ENCODE assay signal across 8 cellular contexts in genomic region chr20:1509237-1509636, GRCh38. TPM values are rescaled to one million over a fixed set of nuclear protein-coding genes. Genes with fewer than 3 reads are reported as not detected.
A peak's percentile ranks its signal among the peaks of the same experiment; 100 is the strongest.
DNase-seq lines count a peak whose midpoint lies in the region; ATAC-seq and TF ChIP-seq lines count a peak whose summit lies in the region.

No MANE protein-coding gene starts in this region.

- peak; percentile 44 for DNase-seq in A172 (ENCODE audit: low spot score)
- peak; percentile 43 for DNase-seq in GM12865 (ENCODE audit: low read depth)
- peak; percentile 24 to 56 for DNase-seq in cardiac fibroblast (ENCODE audit: low read depth in 2 of 2)
- DNase-seq in osteoblast (ENCODE audit: insufficient read length, low spot score, missing footprints), result no peak
- DNase-seq in NCI-H1436 treated with DMSO at 0.1 percent for 48 hours (lab: John Stamatoyannopoulos, UW), result no peak
- no peak for DNase-seq in mesothelial cell of epicardium (ENCODE audit: low spot score in 2 of 2, unreplicated experiment in 2 of 2)

- H3K4me2 ChIP-seq in OCI-LY3 (ENCODE audit: low read length) (no peak overlapping the region), osteoblast (ENCODE audit: insufficient read depth, low read length) (no peak overlapping the region)

- no peak overlapping the region for H3K27ac Mint-ChIP-seq in mesothelial cell of epicardium

- no peak overlapping the region for H3K4me3 Mint-ChIP-seq in mesothelial cell of epicardium

- H3K36me3 Mint-ChIP-seq in mesothelial cell of epicardium, result no peaks in the 10 kb centered on the region

- H2AFZ ChIP-seq in OCI-LY3 (ENCODE audit: low read depth, low read length) (no peak overlapping the region), osteoblast (ENCODE audit: low read length) (no peak overlapping the region)

- ATAC-seq in GM21619 (IDR thresholded peaks at IDR 0.05; ENCODE audit: unreplicated experiment), result no peak

- H4K20me1 ChIP-seq in OCI-LY3 (ENCODE audit: insufficient read depth, low read length) (no peaks in the 10 kb centered on the region), osteoblast (ENCODE audit: insufficient read depth, low read length) (no peaks in the 10 kb centered on the region)

- H3K79me2 ChIP-seq in OCI-LY3 (ENCODE audit: low read length) (no peaks in the 10 kb centered on the region), osteoblast (ENCODE audit: insufficient read depth, low read length) (no peaks in the 10 kb centered on the region)

- H3K9me3 Mint-ChIP-seq in mesothelial cell of epicardium, result no peaks in the 10 kb centered on the region

- TF ChIP-seq CTCF in GM12865 (IDR thresholded peaks at IDR 0.05; ENCODE audit: insufficient read depth, low read depth, low read length, missing control alignments) (peak; percentile 36), OCI-LY3 (IDR thresholded peaks at IDR 0.05; ENCODE audit: low read depth, low read length) (peak; percentile 81), cardiac fibroblast (IDR thresholded peaks at IDR 0.05; ENCODE audit: low read depth, low read length) (peak; percentile 44), osteoblast (IDR thresholded peaks at IDR 0.05; ENCODE audit: extremely low read depth, low read depth, low read length) (peak; percentile 54), mesothelial cell of epicardium (IDR thresholded peaks at IDR 0.05; ENCODE audit: unreplicated experiment) (no peak)

- H3K4me1 Mint-ChIP-seq in mesothelial cell of epicardium, result no peaks in the 10 kb centered on the region

- H3K36me3 ChIP-seq in OCI-LY3 (replicated peaks; ENCODE audit: low read depth, low read length) (no peaks in the 10 kb centered on the region), osteoblast (ENCODE audit: insufficient read depth, low read length) (no peaks in the 10 kb centered on the region)

- H3K9me3 ChIP-seq in OCI-LY3 (ENCODE audit: insufficient read depth, low read length) (peaks cover 7% of the 10 kb centered on the region; the same call in 1 of the 2 replicates), osteoblast (ENCODE audit: low read depth, low read length) (no peaks in the 10 kb centered on the region)

- no peak overlapping the region for H3K9ac ChIP-seq in OCI-LY3 (ENCODE audit: low read length)

- no peak overlapping the region for H3K4me3 ChIP-seq in GM12865 (ENCODE audit: low read depth, low read length)
- no peak overlapping the region for H3K4me3 ChIP-seq in OCI-LY3 (ENCODE audit: low read length)
- no peak overlapping the region for H3K4me3 ChIP-seq in cardiac fibroblast (replicated peaks in 1 of 2; ENCODE audit: low read depth in 2 of 2, low read length in 2 of 2)
- H3K4me3 ChIP-seq in osteoblast (ENCODE audit: insufficient read depth, low read length), result no peak overlapping the region

- H3K4me1 ChIP-seq in OCI-LY3 (ENCODE audit: low read length) (0 out of 2 replicates have a peak, but pooled peaks cover 3% of the 10 kb centered on the region), osteoblast (ENCODE audit: insufficient read depth, low read length) (peaks cover 8% of the 10 kb centered on the region)

- H3K27me3 Mint-ChIP-seq in mesothelial cell of epicardium (ENCODE audit: low read depth), result peaks cover 76% of the 10 kb centered on the region

- H3K27me3 ChIP-seq in OCI-LY3 (ENCODE audit: low read depth, low read length) (peaks cover 66% of the 10 kb centered on the region), osteoblast (ENCODE audit: insufficient read depth, low read length) (peaks cover 18% of the 10 kb centered on the region)

- H3K27ac ChIP-seq in OCI-LY3 (ENCODE audit: low read length), result no peak overlapping the region
- H3K27ac ChIP-seq in osteoblast (ENCODE audit: low read depth, low read length), result no peak overlapping the region

RNA-seq across cellular contexts. Expression of gene SIRPB2, which starts 18.0 kb away (rescaled TPM):
- not detected in 2 replicates for total RNA-seq in A172 (2014; rRNA removed; shearing (Covaris generic))
- total RNA-seq in osteoblast, result under 0.01 TPM in 1 of 2 replicates, not detected in the other
- not detected in 3 replicates for total RNA-seq in mesothelial cell of epicardium

RNA-seq across cellular contexts. Expression of gene NSFL1C, which starts 42.6 kb away (rescaled TPM):
- 66.3 and 81.6 TPM in 2 replicates for total RNA-seq in A172 (2014; rRNA removed; shearing (Covaris generic))
- total RNA-seq in osteoblast, result 23.0 and 30.0 TPM in 2 replicates
- total RNA-seq in mesothelial cell of epicardium, result 73.7 to 76.7 TPM (median 74.8 TPM) in 3 replicates

RNA-seq across cellular contexts. Expression of gene SIRPD, which starts 48.3 kb away (rescaled TPM):
- not detected in 2 replicates for total RNA-seq in A172 (2014; rRNA removed; shearing (Covaris generic))
- total RNA-seq in osteoblast (not detected in 2 replicates), mesothelial cell of epicardium (not detected in 3 replicates)

Comparison
In these comparisons a context has a peak if more than half of its experiments do, and no peak if none do; other contexts are left out.
1. DNase-seq: peak in A172 (single experiment), GM12865 (single experiment) and cardiac fibroblast (2 of 2); none in osteoblast (single experiment), NCI-H1436 treated with DMSO at 0.1 percent for 48 hours (single experiment) and mesothelial cell of epicardium (0 of 2).